In genomic region chr12:75631809-75632208, GRCh38 we compare ENCODE assay signal across 18 cellular contexts.
"Had no signal": no experiment of that assay in that cellular context is flagged by ENCODE, and none has a peak within 500 bp of the region (broad histone marks: within the 10 kb centered on the region; RNA-seq: fewer than 3 reads in every experiment).

No MANE protein-coding gene starts in this region.

- H3K4me1 ChIP-seq: left ventricle myocardium inferior, suprapubic skin, vagina had no signal

- H3K36me3 ChIP-seq: left ventricle myocardium inferior, suprapubic skin, vagina had no signal

- H3K4me3 ChIP-seq: body of pancreas, dorsolateral prefrontal cortex, left ventricle myocardium inferior, skin epidermis, suprapubic skin, vagina had no signal

- H3K27ac ChIP-seq: body of pancreas, dorsolateral prefrontal cortex, suprapubic skin, vagina had no signal

- H3K9me3 ChIP-seq: body of pancreas, suprapubic skin, vagina had no signal

- DNase-seq: activated CD4-positive, alpha-beta memory T cell treated with anti-CD3 and anti-CD28 coated beads, Interleukin-2, amount 10 ng/mL, durations not matched to agents 7 days and 5 days; activated CD4-positive, alpha-beta T cell treated with anti-CD3 and anti-CD28 coated beads for 48 hours; activated CD4-positive, CD25-positive, alpha-beta regulatory T cell; activated CD8-positive, alpha-beta memory T cell treated with anti-CD3 and anti-CD28 coated beads, Interleukin-2, amount 10 ng/mL, durations not matched to agents 7 days and 5 days; activated naive CD4-positive, alpha-beta T cell treated with anti-CD3 and anti-CD28 coated beads for 36 hours; activated T-cell treated with anti-CD3 and anti-CD28 coated beads, Interleukin-2, amount 50 U/mL, for 1 hour; body of pancreas; dorsolateral prefrontal cortex; head of caudate nucleus; left ventricle myocardium inferior; mammary epithelial cell; stimulated activated CD4-positive, alpha-beta T cell treated with anti-CD3 and anti-CD28 coated beads, Interleukin-4, amount 100 ng/mL, for 1 hour; stimulated activated naive CD8-positive, alpha-beta T cell treated with anti-CD3 and anti-CD28 coated beads, Interleukin-15, amount 100 ng/mL, for 72 hours; T1000; trophoblast cell had no signal

- ATAC-seq: activated CD8-positive, alpha-beta memory T cell treated with anti-CD3 and anti-CD28 coated beads, Interleukin-2, amount 10 ng/mL, durations not matched to agents 7 days and 5 days; body of pancreas; stimulated activated naive CD8-positive, alpha-beta T cell treated with anti-CD3 and anti-CD28 coated beads, Interleukin-15, amount 100 ng/mL, for 72 hours had no signal

- H3K27me3 ChIP-seq: body of pancreas, dorsolateral prefrontal cortex, suprapubic skin, vagina had no signal
